Comparison of ENCODE assay signal across 20 cellular contexts in genomic region chr5:37619353-37619752, GRCh38.
A peak's percentile ranks its signal among the peaks of the same experiment; 100 is the strongest.
DNase-seq lines count a peak whose midpoint lies in the region; ATAC-seq, FAIRE-seq and TF ChIP-seq lines count a peak whose summit lies in the region.
"Had no signal": no experiment of that assay in that cellular context is flagged by ENCODE, and none has a peak within 500 bp of the region (broad histone marks: within the 10 kb centered on the region; RNA-seq: fewer than 3 reads in every experiment).

No MANE protein-coding gene starts in this region.

- no peaks in the 10 kb centered on the region for H3K9me2 ChIP-seq in GM23338 (ENCODE audit: insufficient read depth)

- no peaks in the 10 kb centered on the region for H3K9me3 ChIP-seq in AG04450 (ENCODE audit: control insufficient read depth, insufficient read depth, low read length)
- H3K9me3 ChIP-seq in T-helper 17 cell (ENCODE audit: control insufficient read depth, low read length, poor library complexity, severe bottlenecking): peaks cover under 1% of the 10 kb centered on the region
- H3K9me3 ChIP-seq: esophagus squamous epithelium, uterus had no signal

- H3K4me3 ChIP-seq in AG04450 (ENCODE audit: low read depth, low read length): no peak overlapping the region
- no peak overlapping the region for H3K4me3 ChIP-seq in GM23338
- H3K4me3 ChIP-seq in bronchial epithelial cell (ENCODE audit: low read depth, low read length): no peak overlapping the region
- H3K4me3 ChIP-seq: esophagus squamous epithelium, neural progenitor cell, uterus had no signal

- intact Hi-C loops in left colon (cut with DNase I, micrococcal nuclease): no loop called here

- TF ChIP-seq CTCF in AG04450 (IDR thresholded peaks at IDR 0.05; ENCODE audit: low read depth, low read length): no peak
- TF ChIP-seq CTCF in GM23338 (conservative IDR thresholded peaks at IDR 0.05; ENCODE audit: low read depth in 2 of 2): no peak
- no peak for TF ChIP-seq CTCF in bronchial epithelial cell (IDR thresholded peaks at IDR 0.05; ENCODE audit: insufficient read depth, low read length, severe bottlenecking)

- H3K4me1 ChIP-seq in GM23338 (ENCODE audit: insufficient read depth): no peaks in the 10 kb centered on the region
- H3K4me1 ChIP-seq: esophagus squamous epithelium, neural progenitor cell, uterus had no signal

- H3F3A ChIP-seq in GM23338 (replicated peaks; ENCODE audit: low read depth): no peaks in the 10 kb centered on the region

- H3K9me3 Mint-ChIP-seq in GM23338: no peaks in the 10 kb centered on the region; the same call in 2 of the 3 replicates
- H3K9me3 Mint-ChIP-seq: neural progenitor cell had no signal

- H3K27ac ChIP-seq in AG04450 (ENCODE audit: low read depth, low read length): no peak overlapping the region
- no peak overlapping the region for H3K27ac ChIP-seq in GM23338 (ENCODE audit: low read depth)
- H3K27ac ChIP-seq: esophagus squamous epithelium, neural progenitor cell, uterus had no signal

- POLR2A ChIA-PET in AG04450 (lab: Yijun Ruan, JAX): interaction anchor here (0.6 to 0.8 kb wide), 5 partner anchors 76 to 138 kb away, joined by 3 to 4 read pairs (median 4); no protein-coding TSS in a partner anchor

- no peaks in the 10 kb centered on the region for H3K27me3 Mint-ChIP-seq in GM23338 (ENCODE audit: insufficient read depth, low read depth, poor library complexity)
- no peaks in the 10 kb centered on the region for H3K27me3 Mint-ChIP-seq in T-helper 17 cell
- H3K27me3 Mint-ChIP-seq: activated naive CD4-positive, alpha-beta T cell treated with anti-CD3 and anti-CD28 coated beads, Interleukin-2, amount 10 ng/mL, durations not matched to agents 7 days and 5 days; stimulated activated naive CD8-positive, alpha-beta T cell treated with anti-CD3 and anti-CD28 coated beads, Interleukin-15, amount 100 ng/mL, for 72 hours had no signal

- H3K4me3 Mint-ChIP-seq in GM23338: no peak overlapping the region
- H3K4me3 Mint-ChIP-seq in T-helper 17 cell: no peak overlapping the region
- H3K4me3 Mint-ChIP-seq: activated naive CD4-positive, alpha-beta T cell treated with anti-CD3 and anti-CD28 coated beads, Interleukin-2, amount 10 ng/mL, durations not matched to agents 7 days and 5 days; brain; mesothelial cell of epicardium; neural progenitor cell; stimulated activated naive CD8-positive, alpha-beta T cell treated with anti-CD3 and anti-CD28 coated beads, Interleukin-15, amount 100 ng/mL, for 72 hours had no signal

- no peaks in the 10 kb centered on the region for H3K4me1 Mint-ChIP-seq in GM23338
- no peaks in the 10 kb centered on the region for H3K4me1 Mint-ChIP-seq in T-helper 17 cell
- H3K4me1 Mint-ChIP-seq: activated naive CD4-positive, alpha-beta T cell treated with anti-CD3 and anti-CD28 coated beads, Interleukin-2, amount 10 ng/mL, durations not matched to agents 7 days and 5 days; mesothelial cell of epicardium; neural progenitor cell; stimulated activated naive CD8-positive, alpha-beta T cell treated with anti-CD3 and anti-CD28 coated beads, Interleukin-15, amount 100 ng/mL, for 72 hours had no signal

- peaks cover 8% of the 10 kb centered on the region; the same call in 2 of the 3 replicates for H3K36me3 Mint-ChIP-seq in GM23338 (ENCODE audit: low read depth)
- peaks cover 11% of the 10 kb centered on the region for H3K36me3 Mint-ChIP-seq in T-helper 17 cell (ENCODE audit: low read depth)
- H3K36me3 Mint-ChIP-seq: neural progenitor cell had no signal

- CTCF ChIA-PET in AG04450 (lab: Charles Lee): interaction anchor here (0.6 to 1.0 kb wide), 3 partner anchors 30 to 629 kb away, joined by 4 to 5 read pairs (median 4); no protein-coding TSS in a partner anchor

- H3K27ac Mint-ChIP-seq in GM23338 (peak overlapping the region; percentile 43; the same call in 1 of the 2 replicates), T-helper 17 cell (no peak overlapping the region)
- H3K27ac Mint-ChIP-seq: activated naive CD4-positive, alpha-beta T cell treated with anti-CD3 and anti-CD28 coated beads, Interleukin-2, amount 10 ng/mL, durations not matched to agents 7 days and 5 days; brain; mesothelial cell of epicardium; neural progenitor cell; stimulated activated naive CD8-positive, alpha-beta T cell treated with anti-CD3 and anti-CD28 coated beads, Interleukin-15, amount 100 ng/mL, for 72 hours had no signal

- no peaks in the 10 kb centered on the region for H3K79me2 ChIP-seq in GM23338 (replicated peaks; ENCODE audit: insufficient read depth)

- no peak for FAIRE-seq in bronchial epithelial cell (lab: Jason Lieb, UNC)

- DNase-seq in AG04450 (ENCODE audit: low read depth, low spot score) (peak; percentile 61), GM23338 (ENCODE audit: low spot score) (no peak), bronchial epithelial cell (ENCODE audit: low read depth) (peak; percentile 7), iris pigment epithelial cell (ENCODE audit: low read depth) (peak; percentile 83), T-helper 17 cell (no peak), left colon (no peak)
- DNase-seq: activated CD4-positive, alpha-beta T cell treated with anti-CD3 and anti-CD28 coated beads, Interleukin-2, amount 50 U/mL, for 4 hours; activated naive CD4-positive, alpha-beta T cell treated with anti-CD3 and anti-CD28 coated beads, Interleukin-2, amount 10 ng/mL, durations not matched to agents 7 days and 5 days; activated T-cell treated with anti-CD3 and anti-CD28 coated beads, Interleukin-2, amount 50 U/mL, for 1 hour; esophagus squamous epithelium; NCI-H1694 treated with DMSO at 0.1 percent for 48 hours; stimulated activated CD4-positive, alpha-beta T cell treated with anti-CD3 and anti-CD28 coated beads, Interleukin-1b, Interleukin-23, amount 100 ng/mL, for 48 hours; stimulated activated naive CD8-positive, alpha-beta T cell treated with anti-CD3 and anti-CD28 coated beads, Interleukin-15, amount 100 ng/mL, for 72 hours; SW 1271; uterus had no signal

- H3K4me2 ChIP-seq in GM23338: no peak overlapping the region
- H3K4me2 ChIP-seq: neural progenitor cell had no signal

- no peak overlapping the region for H2AFZ ChIP-seq in GM23338
- H2AFZ ChIP-seq: neural progenitor cell had no signal

- H3K36me3 ChIP-seq in GM23338 (ENCODE audit: insufficient read depth) (no peaks in the 10 kb centered on the region), bronchial epithelial cell (ENCODE audit: control insufficient read depth, insufficient read depth, low read length) (no peaks in the 10 kb centered on the region)
- H3K36me3 ChIP-seq: neural progenitor cell, uterus had no signal

- H3K27me3 ChIP-seq in AG04450 (ENCODE audit: control insufficient read depth, insufficient read depth, low read length) (no peaks in the 10 kb centered on the region), GM23338 (ENCODE audit: insufficient read depth) (no peaks in the 10 kb centered on the region), bronchial epithelial cell (ENCODE audit: control insufficient read depth, insufficient read depth, low read length) (no peaks in the 10 kb centered on the region)
- H3K27me3 ChIP-seq: esophagus squamous epithelium, neural progenitor cell, uterus had no signal

- H4K20me1 ChIP-seq in GM23338 (replicated peaks; ENCODE audit: insufficient read depth): no peaks in the 10 kb centered on the region

- no peak for ATAC-seq in GM23338
- ATAC-seq in GM19351 (IDR thresholded peaks at IDR 0.05; ENCODE audit: unreplicated experiment): no peak
- ATAC-seq in HG02759 (IDR thresholded peaks at IDR 0.05; ENCODE audit: unreplicated experiment): no peak
- no peak for ATAC-seq in T-helper 17 cell
- ATAC-seq in left colon: no peak
- ATAC-seq: stimulated activated naive CD8-positive, alpha-beta T cell treated with anti-CD3 and anti-CD28 coated beads, Interleukin-15, amount 100 ng/mL, for 72 hours had no signal

TF ChIP-seq in GM23338, 12 proteins besides CTCF, POLR2A, EP300 and RAD21 (continues in another document):
- TF ChIP-seq ZNF331 (CRISPR knock-in tag; IDR thresholded peaks at IDR 0.05; ENCODE audit: low read depth): no peak
- TF ChIP-seq EZH2 (IDR thresholded peaks at IDR 0.05; ENCODE audit: low read depth, unreplicated experiment): no peak
- no peak for TF ChIP-seq POLR2AphosphoS5 (IDR thresholded peaks at IDR 0.05; ENCODE audit: low read depth)

Comparison
In these comparisons a context has a peak if more than half of its experiments do, and no peak if none do; other contexts are left out.
1. DNase-seq: peak in AG04450 (single experiment), bronchial epithelial cell (single experiment) and iris pigment epithelial cell (single experiment); none in GM23338 (single experiment), T-helper 17 cell (0 of 3) and left colon (0 of 2).